In genomic region chr15:69852482-69853275, GRCh38 we compare ENCODE assay signal across 18 cellular contexts.
A peak's percentile ranks its signal among the peaks of the same experiment; 100 is the strongest.
DNase-seq lines count a peak whose midpoint lies in the region; ATAC-seq, FAIRE-seq and TF ChIP-seq lines count a peak whose summit lies in the region.
"Had no signal": no experiment of that assay in that cellular context is flagged by ENCODE, and none has a peak within 500 bp of the region (broad histone marks: within the 10 kb centered on the region; RNA-seq: fewer than 3 reads in every experiment).

No MANE protein-coding gene starts in this region.

- in situ Hi-C loops in GM13976 (cut with MboI; ENCODE audit: low sequenced_read_pairs, unreplicated experiment): no loop called here

- no peak overlapping the region for H3K4me3 Mint-ChIP-seq in stimulated activated effector memory CD8-positive, alpha-beta T cell treated with anti-CD3 and anti-CD28 coated beads, Interleukin-12 subunit alpha, Interleukin-12 subunit beta, amount 100 ng/mL, for 72 hours
- H3K4me3 Mint-ChIP-seq: activated naive CD8-positive, alpha-beta T cell treated with anti-CD3 and anti-CD28 coated beads, Interleukin-2, amount 10 ng/mL, durations not matched to agents 7 days and 5 days had no signal

- peak overlapping the region; percentile 59 for H3K27ac ChIP-seq in hepatocyte
- H3K27ac ChIP-seq: colonic mucosa, neutrophil, SK-N-MC, uterus had no signal

- H3K9me3 ChIP-seq in hepatocyte (ENCODE audit: low read depth): no peaks in the 10 kb centered on the region
- H3K9me3 ChIP-seq: Caco-2, colonic mucosa, neutrophil, uterus had no signal

- DNase-seq in activated naive CD4-positive, alpha-beta T cell treated with anti-CD3 and anti-CD28 coated beads, Interleukin-2, amount 50 U/mL, for 72 hours (ENCODE audit: low spot score in 2 of 2): no peak
- DNase-seq in activated naive CD4-positive, alpha-beta T cell (lab: John Stamatoyannopoulos, UW): no peak
- DNase-seq in amniotic stem cell (lab: John Stamatoyannopoulos, UW) (peak; percentile 24), hepatocyte (ENCODE audit: low spot score) (no peak), urothelium cell line (ENCODE audit: low spot score) (peak; percentile 56), D721Med (ENCODE audit: insufficient read length, low spot score) (no peak), GM13976 (ENCODE audit: low spot score) (no peak)
- no peak for DNase-seq in stimulated activated effector memory CD8-positive, alpha-beta T cell treated with anti-CD3 and anti-CD28 coated beads, Interleukin-12 subunit alpha, Interleukin-12 subunit beta, amount 100 ng/mL, for 72 hours (ENCODE audit: low spot score in 2 of 2)
- DNase-seq: activated naive CD8-positive, alpha-beta T cell treated with anti-CD3 and anti-CD28 coated beads, Interleukin-2, amount 10 ng/mL, durations not matched to agents 7 days and 5 days; colonic mucosa; erythroblast; NCI-H1092 treated with DMSO at 0.1 percent for 48 hours; stimulated activated naive CD8-positive, alpha-beta T cell treated with anti-CD3 and anti-CD28 coated beads, Interleukin-15, Interleukin-2, amounts not matched to agents 100 U/mL and 50 U/mL, for 24 hours; uterus had no signal

- no peak overlapping the region for H2AFZ ChIP-seq in hepatocyte

- no peak overlapping the region for H3K4me2 ChIP-seq in hepatocyte

- no peaks in the 10 kb centered on the region for H3K79me2 ChIP-seq in hepatocyte

- H3K4me1 ChIP-seq in hepatocyte (ENCODE audit: insufficient read depth): peaks cover 26% of the 10 kb centered on the region
- H3K4me1 ChIP-seq: Caco-2, colonic mucosa, uterus had no signal

- H3K4me1 Mint-ChIP-seq in stimulated activated effector memory CD8-positive, alpha-beta T cell treated with anti-CD3 and anti-CD28 coated beads, Interleukin-12 subunit alpha, Interleukin-12 subunit beta, amount 100 ng/mL, for 72 hours: peaks cover 9% of the 10 kb centered on the region

- H3K36me3 Mint-ChIP-seq in activated naive CD4-positive, alpha-beta T cell treated with anti-CD3 and anti-CD28 coated beads, Interleukin-2, amount 50 U/mL, for 72 hours: no peaks in the 10 kb centered on the region
- H3K36me3 Mint-ChIP-seq in stimulated activated effector memory CD8-positive, alpha-beta T cell treated with anti-CD3 and anti-CD28 coated beads, Interleukin-12 subunit alpha, Interleukin-12 subunit beta, amount 100 ng/mL, for 72 hours: no peaks in the 10 kb centered on the region
- H3K36me3 Mint-ChIP-seq: activated naive CD8-positive, alpha-beta T cell treated with anti-CD3 and anti-CD28 coated beads, Interleukin-2, amount 10 ng/mL, durations not matched to agents 7 days and 5 days had no signal

- no peaks in the 10 kb centered on the region for H3K9me2 ChIP-seq in hepatocyte (replicated peaks; ENCODE audit: insufficient read depth)

- H4K20me1 ChIP-seq in hepatocyte (ENCODE audit: insufficient read depth, poor library complexity, severe bottlenecking): no peaks in the 10 kb centered on the region

- 87% methylated on average over 7 of the region's 7 CpGs for WGBS in hepatocyte (ENCODE audit: low lambda C conversion rate, missing lambda C conversion rate)

- H3K4me3 ChIP-seq in hepatocyte: no peak overlapping the region
- H3K4me3 ChIP-seq: colonic mucosa, SK-N-MC, uterus had no signal

- no peak for ATAC-seq in activated naive CD4-positive, alpha-beta T cell treated with anti-CD3 and anti-CD28 coated beads, Interleukin-2, amount 50 U/mL, for 72 hours
- no peak for ATAC-seq in stimulated activated effector memory CD8-positive, alpha-beta T cell treated with anti-CD3 and anti-CD28 coated beads, Interleukin-12 subunit alpha, Interleukin-12 subunit beta, amount 100 ng/mL, for 72 hours
- ATAC-seq: stimulated activated naive CD8-positive, alpha-beta T cell treated with anti-CD3 and anti-CD28 coated beads, Interleukin-15, Interleukin-2, amounts not matched to agents 100 U/mL and 50 U/mL, for 24 hours had no signal

- H3K9me3 Mint-ChIP-seq in activated naive CD4-positive, alpha-beta T cell treated with anti-CD3 and anti-CD28 coated beads, Interleukin-2, amount 50 U/mL, for 72 hours: peaks cover 0 to 6% of the 10 kb centered on the region in 2 donors
- H3K9me3 Mint-ChIP-seq in stimulated activated effector memory CD8-positive, alpha-beta T cell treated with anti-CD3 and anti-CD28 coated beads, Interleukin-12 subunit alpha, Interleukin-12 subunit beta, amount 100 ng/mL, for 72 hours: no peaks in the 10 kb centered on the region

- FAIRE-seq in urothelium cell line (lab: Jason Lieb, UNC): peak; percentile 35
- no peak for FAIRE-seq in D721Med (lab: Jason Lieb, UNC)
- FAIRE-seq: A204.1 had no signal

- peak overlapping the region; percentile 9 to 29 for H3K27ac Mint-ChIP-seq in activated naive CD4-positive, alpha-beta T cell treated with anti-CD3 and anti-CD28 coated beads, Interleukin-2, amount 50 U/mL, for 72 hours
- no peak overlapping the region for H3K27ac Mint-ChIP-seq in stimulated activated effector memory CD8-positive, alpha-beta T cell treated with anti-CD3 and anti-CD28 coated beads, Interleukin-12 subunit alpha, Interleukin-12 subunit beta, amount 100 ng/mL, for 72 hours
- H3K27ac Mint-ChIP-seq: activated naive CD8-positive, alpha-beta T cell treated with anti-CD3 and anti-CD28 coated beads, Interleukin-2, amount 10 ng/mL, durations not matched to agents 7 days and 5 days had no signal

- TF ChIP-seq CTCF in hepatocyte (IDR thresholded peaks at IDR 0.05; ENCODE audit: poor library complexity) (no peak), D721Med (IDR thresholded peaks at IDR 0.05; ENCODE audit: insufficient read depth, missing control alignments) (no peak), GM13976 (IDR thresholded peaks at IDR 0.05; ENCODE audit: borderline replicate concordance, control extremely low read depth, extremely low read depth, insufficient read depth, missing control alignments) (no peak)

- no peaks in the 10 kb centered on the region for H3K36me3 ChIP-seq in hepatocyte (replicated peaks; ENCODE audit: insufficient read depth, low read depth)
- H3K36me3 ChIP-seq: colonic mucosa, neutrophil, uterus had no signal

- no peaks in the 10 kb centered on the region for H3K27me3 ChIP-seq in hepatocyte
- H3K27me3 ChIP-seq: colonic mucosa, uterus had no signal

Comparison
In these comparisons a context has a peak if more than half of its experiments do, and no peak if none do; other contexts are left out.
1. DNase-seq: peak in amniotic stem cell (single experiment) and urothelium cell line (single experiment); none in activated naive CD4-positive, alpha-beta T cell treated with anti-CD3 and anti-CD28 coated beads, Interleukin-2, amount 50 U/mL, for 72 hours (0 of 2), activated naive CD4-positive, alpha-beta T cell (0 of 4), hepatocyte (single experiment), stimulated activated effector memory CD8-positive, alpha-beta T cell treated with anti-CD3 and anti-CD28 coated beads, Interleukin-12 subunit alpha, Interleukin-12 subunit beta, amount 100 ng/mL, for 72 hours (0 of 2), D721Med (single experiment) and GM13976 (single experiment).